Comparison of ENCODE assay signal across 1 cellular context in genomic region chr22:49951001-49951677, GRCh38.
TF ChIP-seq lines count a peak whose summit lies in the region.

No MANE protein-coding gene starts in this region.

TF ChIP-seq in HepG2, 621 proteins besides CTCF, POLR2A, EP300 and RAD21 (continued from another document and continues in another):
- TF ChIP-seq KLF11 (CRISPR knock-in tag; IDR thresholded peaks at IDR 0.05): no peak
- no peak for TF ChIP-seq MAFG (CRISPR knock-in tag; IDR thresholded peaks at IDR 0.05)
- no peak for TF ChIP-seq RCOR2 (CRISPR knock-in tag; IDR thresholded peaks at IDR 0.05)
- no peak for TF ChIP-seq ZNF552 (CRISPR knock-in tag; IDR thresholded peaks at IDR 0.05; ENCODE audit: borderline replicate concordance)
- peak; percentile 83; the same call in 1 of the 2 replicates for TF ChIP-seq ZNF253 (CRISPR knock-in tag; IDR thresholded peaks at IDR 0.05; ENCODE audit: borderline replicate concordance)
- TF ChIP-seq JUN (CRISPR knock-in tag; IDR thresholded peaks at IDR 0.05): no peak
- no peak for TF ChIP-seq ZNF558 (CRISPR knock-in tag; IDR thresholded peaks at IDR 0.05; ENCODE audit: borderline replicate concordance)
- TF ChIP-seq CBX5 (CRISPR knock-in tag; IDR thresholded peaks at IDR 0.05; ENCODE audit: borderline replicate concordance): no peak
- TF ChIP-seq ZNF737 (CRISPR knock-in tag; IDR thresholded peaks at IDR 0.05; ENCODE audit: borderline replicate concordance): no peak
- no peak for TF ChIP-seq THAP9 (CRISPR knock-in tag; IDR thresholded peaks at IDR 0.05; ENCODE audit: borderline replicate concordance)
- peak; percentile 45; the same call in 1 of the 2 replicates for TF ChIP-seq CREB1 (IDR thresholded peaks at IDR 0.05)
- no peak for TF ChIP-seq CREB1 (CRISPR knock-in tag; IDR thresholded peaks at IDR 0.05)
- TF ChIP-seq AHDC1 (CRISPR knock-in tag; IDR thresholded peaks at IDR 0.05; ENCODE audit: borderline replicate concordance): no peak
- TF ChIP-seq DR1 (CRISPR knock-in tag; IDR thresholded peaks at IDR 0.05): no peak
- no peak for TF ChIP-seq HMG20A (CRISPR knock-in tag; IDR thresholded peaks at IDR 0.05; ENCODE audit: borderline replicate concordance)
- TF ChIP-seq ZBED4 (CRISPR knock-in tag; IDR thresholded peaks at IDR 0.05; ENCODE audit: borderline replicate concordance): no peak
- TF ChIP-seq SMC3 (IDR thresholded peaks at IDR 0.05; ENCODE audit: low read length): no peak
- TF ChIP-seq DNMT1 (CRISPR knock-in tag; IDR thresholded peaks at IDR 0.05): no peak
- peak; percentile 64; the same call in 1 of the 2 replicates for TF ChIP-seq SKIL (CRISPR knock-in tag; IDR thresholded peaks at IDR 0.05; ENCODE audit: borderline replicate concordance)
- no peak for TF ChIP-seq USF2 (IDR thresholded peaks at IDR 0.05; ENCODE audit: low read depth, low read length)
- TF ChIP-seq USF2 (CRISPR knock-in tag; IDR thresholded peaks at IDR 0.05; ENCODE audit: borderline replicate concordance): no peak
- TF ChIP-seq ZNF747 (CRISPR knock-in tag; IDR thresholded peaks at IDR 0.05; ENCODE audit: borderline replicate concordance): no peak
- no peak for TF ChIP-seq ATRX (CRISPR knock-in tag; IDR thresholded peaks at IDR 0.05; ENCODE audit: borderline replicate concordance)
- 0 out of 2 replicates have a peak, but pooled peaks have one; percentile 61 for TF ChIP-seq MYPOP (CRISPR knock-in tag; IDR thresholded peaks at IDR 0.05)
- TF ChIP-seq CREBL2 (CRISPR knock-in tag; IDR thresholded peaks at IDR 0.05; ENCODE audit: borderline replicate concordance): no peak; the same call in 1 of the 2 replicates
- no peak for TF ChIP-seq RARG (CRISPR knock-in tag; IDR thresholded peaks at IDR 0.05; ENCODE audit: low read depth)
- 0 out of 2 replicates have a peak, but pooled peaks have one; percentile 31 for TF ChIP-seq ZBTB26 (CRISPR knock-in tag; IDR thresholded peaks at IDR 0.05; ENCODE audit: borderline replicate concordance)
